In the genomic region with DNA sequence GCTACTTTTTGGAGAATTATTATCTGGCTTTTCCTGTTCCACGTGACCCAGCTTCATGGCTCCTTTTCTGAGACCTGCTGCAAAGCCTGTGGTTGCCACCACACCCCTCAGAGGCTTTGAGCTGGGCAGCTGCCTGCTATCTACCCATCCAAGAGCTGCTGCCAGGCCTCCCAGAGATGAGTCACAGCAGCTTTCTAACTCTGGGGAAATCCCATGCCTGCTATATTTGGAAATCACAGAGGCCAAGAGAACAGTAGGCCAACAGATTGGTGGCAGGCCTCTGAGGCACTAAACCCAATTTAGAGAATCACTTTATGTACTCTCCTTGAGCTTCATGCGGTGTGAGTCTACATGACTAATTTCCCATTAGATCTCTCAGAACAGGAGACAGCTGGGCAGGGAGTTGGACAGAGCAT, we compare ENCODE assay signal across 8 cellular contexts. TPM values are rescaled to one million over a fixed set of nuclear protein-coding genes. Genes with fewer than 3 reads are reported as not detected.
DNase-seq lines count a peak whose midpoint lies in the region; ATAC-seq, FAIRE-seq and TF ChIP-seq lines count a peak whose summit lies in the region.

No MANE protein-coding gene starts in this region.

- H3K4me1 Mint-ChIP-seq in nephron progenitor cell, result no peaks in the 10 kb centered on the region

- H3K4me3 ChIP-seq in astrocyte of the spinal cord (ENCODE audit: low read depth, low read length), result no peak overlapping the region
- H3K4me3 ChIP-seq in kidney (ENCODE audit: low read length in 2 of 2), result no peak overlapping the region

- H3K9me3 ChIP-seq in kidney (ENCODE audit: control insufficient read depth in 1 of 2, low read length in 2 of 2), result no peaks in the 10 kb centered on the region

- H3K27ac ChIP-seq in kidney (ENCODE audit: low read depth in 2 of 2, low read length in 2 of 2), result no peak overlapping the region

- peak; percentile 96 for ATAC-seq in GM19455 (IDR thresholded peaks at IDR 0.05; ENCODE audit: unreplicated experiment)
- peak; percentile 98 for ATAC-seq in HG03442 (IDR thresholded peaks at IDR 0.05; ENCODE audit: unreplicated experiment)

- no peak overlapping the region for H3K4me3 Mint-ChIP-seq in nephron progenitor cell

- no peaks in the 10 kb centered on the region for H3K27me3 Mint-ChIP-seq in nephron progenitor cell (ENCODE audit: low read depth, poor library complexity)

- H3K9me3 Mint-ChIP-seq in nephron progenitor cell, result no peaks in the 10 kb centered on the region

- H3K36me3 Mint-ChIP-seq in nephron progenitor cell (ENCODE audit: low read depth), result peaks cover 25% of the 10 kb centered on the region

- in situ Hi-C loops in astrocyte of the spinal cord (cut with HindIII; ENCODE audit: low sequenced_read_pairs), result no loop called here

- H3K9ac ChIP-seq in kidney (ENCODE audit: low read length in 2 of 2), result no peak overlapping the region

- H3K36me3 ChIP-seq in kidney (ENCODE audit: control insufficient read depth in 1 of 2, insufficient read depth in 2 of 2, low read length in 2 of 2), result no peaks in the 10 kb centered on the region

- H3K27ac Mint-ChIP-seq in nephron progenitor cell, result no peak overlapping the region

- H3K4me1 ChIP-seq in kidney (ENCODE audit: control insufficient read depth in 1 of 2, insufficient read depth in 1 of 2, low read depth in 1 of 2, low read length in 2 of 2), result no peaks in the 10 kb centered on the region

- TF ChIP-seq CTCF in astrocyte of the spinal cord (IDR thresholded peaks at IDR 0.05; ENCODE audit: low read depth, low read length) (no peak), kidney (IDR thresholded peaks at IDR 0.05; ENCODE audit: borderline replicate concordance, extremely low read depth, insufficient read depth) (no peak), nephron progenitor cell (IDR thresholded peaks at IDR 0.05) (no peak)

- intact Hi-C loops in kidney (cut with DNase I), result no loop called here

- DNase-seq in D341Med (ENCODE audit: low spot score) (peak; percentile 20), SIG-M5 treated with dmso at 0.1 percent for 504 hours (lab: John Stamatoyannopoulos, UW; ENCODE audit: unreplicated experiment) (peak; percentile 57), astrocyte of the spinal cord (ENCODE audit: low read depth, low spot score) (peak; percentile 93), kidney (peak; percentile 81), nephron progenitor cell (no peak)
- peak; percentile 46 for DNase-seq in stimulated activated CD4-positive, alpha-beta T cell treated with anti-CD3 and anti-CD28 coated beads, Interleukin-4, amount 100 ng/mL, for 24 hours

- FAIRE-seq in kidney (lab: Jason Lieb, UNC), result no peak

RNA-seq across cellular contexts. Expression of a gene that starts 35.2 kb away (rescaled TPM):
- total RNA-seq in kidney, result 59.6 TPM
- 56.5 TPM for polyA plus RNA-seq in kidney (ENCODE audit: insufficient read depth, low read depth, low replicate concordance)
